In genomic region chr11:78327945-78328344, GRCh38 we compare ENCODE assay signal across 36 cellular contexts.
"Had no signal": no experiment of that assay in that cellular context is flagged by ENCODE, and none has a peak within 500 bp of the region (broad histone marks: within the 10 kb centered on the region; RNA-seq: fewer than 3 reads in every experiment).

No MANE protein-coding gene starts in this region.

- H3K27me3 Mint-ChIP-seq: activated B cell treated with CpG ODN at 0.5 μM for 24 hours; activated CD4-positive, alpha-beta memory T cell treated with anti-CD3 and anti-CD28 coated beads for 36 hours; activated naive CD4-positive, alpha-beta T cell treated with anti-CD3 and anti-CD28 coated beads, Interleukin-2, amount 50 U/mL, for 24 hours; activated naive CD8-positive, alpha-beta T cell treated with anti-CD3 and anti-CD28 coated beads, Interleukin-2, amount 10 ng/mL, durations not matched to agents 7 days and 5 days; activated T-helper 17 cell treated with anti-CD3 and anti-CD28 coated beads, Interleukin-2, amount 50 U/mL, for 72 hours; central memory CD8-positive, alpha-beta T cell had no signal

- H3K27ac ChIP-seq: ascending aorta, cardiac muscle cell, Peyer's patch, SJSA1, VCaP had no signal

- H3K9me3 Mint-ChIP-seq: activated B cell treated with CpG ODN at 0.5 μM for 24 hours; activated CD4-positive, alpha-beta memory T cell treated with anti-CD3 and anti-CD28 coated beads for 36 hours; activated naive CD4-positive, alpha-beta T cell treated with anti-CD3 and anti-CD28 coated beads, Interleukin-2, amount 50 U/mL, for 24 hours; activated T-helper 17 cell treated with anti-CD3 and anti-CD28 coated beads, Interleukin-2, amount 50 U/mL, for 72 hours; central memory CD8-positive, alpha-beta T cell had no signal

- H3K27ac Mint-ChIP-seq: activated B cell treated with CpG ODN at 0.5 μM for 24 hours; activated CD4-positive, alpha-beta memory T cell treated with anti-CD3 and anti-CD28 coated beads for 36 hours; activated naive CD4-positive, alpha-beta T cell treated with anti-CD3 and anti-CD28 coated beads, Interleukin-2, amount 50 U/mL, for 24 hours; activated naive CD8-positive, alpha-beta T cell treated with anti-CD3 and anti-CD28 coated beads, Interleukin-2, amount 10 ng/mL, durations not matched to agents 7 days and 5 days; activated T-helper 17 cell treated with anti-CD3 and anti-CD28 coated beads, Interleukin-2, amount 50 U/mL, for 72 hours; T-helper 1 cell treated with Interleukin-12 subunit alpha and Interleukin-12 subunit beta and Interleukin-4 antibody, amounts not matched to agents 30 μg/mL and 1 μg/mL, for 36 hours had no signal

- DNase-seq: activated B cell treated with CpG ODN at 0.5 μM for 24 hours; activated CD4-positive, alpha-beta memory T cell treated with anti-CD3 and anti-CD28 coated beads for 36 hours; activated CD4-positive, alpha-beta T cell treated with anti-CD3 and anti-CD28 coated beads for 4 hours; activated CD4-positive, alpha-beta T cell treated with anti-CD3 and anti-CD28 coated beads, Interleukin-2, amount 50 U/mL, for 1 hour; activated CD4-positive, CD25-positive, alpha-beta regulatory T cell treated with anti-CD3 and anti-CD28 coated beads, Interleukin-2, amount 50 U/mL, for 72 hours; activated CD8-positive, alpha-beta memory T cell treated with anti-CD3 and anti-CD28 coated beads, Interleukin-2, amount 50 U/mL, for 4 hours; activated gamma-delta T cell; activated naive CD4-positive, alpha-beta T cell treated with Interleukin-2 at 50 U/mL for 16 hours; activated naive CD8-positive, alpha-beta T cell treated with anti-CD3 and anti-CD28 coated beads, Interleukin-2, amount 10 ng/mL, durations not matched to agents 7 days and 5 days; activated T-cell treated with anti-CD3 and anti-CD28 coated beads for 4 hours; activated T-cell treated with anti-CD3 and anti-CD28 coated beads, Interleukin-2, amount 50 U/mL, for 48 hours; amygdala; MM.1S; MV-4-11; NCI-H1092; NCI-H1436 treated with DMSO at 0.1 percent for 48 hours; NCI-H1694 treated with DMSO at 0.1 percent for 48 hours; NCI-H2029; NCI-H345; NCI-H524 treated with DMSO at 0.1 percent for 48 hours; NCI-H748 treated with DMSO at 0.1 percent for 48 hours; NK-92 treated with Interleukin-12 subunit alpha and Interleukin-12 subunit beta, amount 100 ng/mL, for 24 hours; PC-3; Peyer's patch; RPMI8226; SHP77 treated with DMSO at 0.1 percent for 48 hours; SK-N-SH; T-helper 9 cell had no signal

- H3K4me3 Mint-ChIP-seq: activated B cell treated with CpG ODN at 0.5 μM for 24 hours; activated CD4-positive, alpha-beta memory T cell treated with anti-CD3 and anti-CD28 coated beads for 36 hours; activated naive CD4-positive, alpha-beta T cell treated with anti-CD3 and anti-CD28 coated beads, Interleukin-2, amount 50 U/mL, for 24 hours; activated naive CD8-positive, alpha-beta T cell treated with anti-CD3 and anti-CD28 coated beads, Interleukin-2, amount 10 ng/mL, durations not matched to agents 7 days and 5 days; activated T-helper 17 cell treated with anti-CD3 and anti-CD28 coated beads, Interleukin-2, amount 50 U/mL, for 72 hours; central memory CD8-positive, alpha-beta T cell; T-helper 1 cell treated with Interleukin-12 subunit alpha and Interleukin-12 subunit beta and Interleukin-4 antibody, amounts not matched to agents 30 μg/mL and 1 μg/mL, for 36 hours had no signal

- H3K36me3 Mint-ChIP-seq: activated CD4-positive, alpha-beta memory T cell treated with anti-CD3 and anti-CD28 coated beads for 36 hours; activated naive CD4-positive, alpha-beta T cell treated with anti-CD3 and anti-CD28 coated beads, Interleukin-2, amount 50 U/mL, for 24 hours had no signal

- H3K4me1 Mint-ChIP-seq: central memory CD8-positive, alpha-beta T cell had no signal
